Comparison of ENCODE assay signal across 13 cellular contexts in genomic region chr16:50275428-50276127, GRCh38. TPM values are rescaled to one million over a fixed set of nuclear protein-coding genes. Genes with fewer than 3 reads are reported as not detected.
DNase-seq lines count a peak whose midpoint lies in the region; ATAC-seq and TF ChIP-seq lines count a peak whose summit lies in the region.
"Had no signal": no experiment of that assay in that cellular context is flagged by ENCODE, and none has a peak within 500 bp of the region (broad histone marks: within the 10 kb centered on the region; RNA-seq: fewer than 3 reads in every experiment).

No MANE protein-coding gene starts in this region.

- no peak for TF ChIP-seq EP300 in upper lobe of left lung (IDR thresholded peaks at IDR 0.05)

- no peak for TF ChIP-seq POLR2A in upper lobe of left lung (IDR thresholded peaks at IDR 0.05)

- H3K27me3 Mint-ChIP-seq in immature natural killer cell (ENCODE audit: low read depth in 3 of 3): peaks cover 5 to 12% (median 7%) of the 10 kb centered on the region in 3 donors

- H3K4me1 Mint-ChIP-seq in immature natural killer cell: peaks cover 100% of the 10 kb centered on the region in 2 donors

- H3K36me3 ChIP-seq in heart right ventricle (no peaks in the 10 kb centered on the region), RWPE2 (ENCODE audit: low read depth) (no peaks in the 10 kb centered on the region), upper lobe of left lung (no peaks in the 10 kb centered on the region)
- H3K36me3 ChIP-seq: cardiac muscle cell had no signal

- WGBS in heart right ventricle, 2 donors: 83 to 84% methylated on average over 9 of the region's 9 CpGs
- 74 to 96% methylated on average over 4 to 7 of the region's 9 CpGs for WGBS in upper lobe of left lung, 2 donors

- no peak for DNase-seq in heart right ventricle
- no peak for DNase-seq in left cardiac atrium
- DNase-seq in RWPE2 (ENCODE audit: low spot score): peak; percentile 42
- no peak for DNase-seq in immature natural killer cell
- no peak for DNase-seq in upper lobe of left lung
- DNase-seq in NCI-H146 (lab: John Stamatoyannopoulos, UW): no peak
- DNase-seq: AML-193, HFFc6, MV-4-11, NCI-H526 had no signal

- H3K9me3 Mint-ChIP-seq in immature natural killer cell: no peaks in the 10 kb centered on the region

- peaks cover 0 to 6% (median 0%) of the 10 kb centered on the region in 11 donors for H3K9me3 ChIP-seq in heart right ventricle
- H3K9me3 ChIP-seq in RWPE2 (ENCODE audit: severe bottlenecking): no peaks in the 10 kb centered on the region
- H3K9me3 ChIP-seq in upper lobe of left lung: no peaks in the 10 kb centered on the region

- intact Hi-C loops in heart right ventricle (cut with DNase I) (no loop called here), left cardiac atrium (cut with DNase I) (no loop called here)

- no peak for ATAC-seq in heart right ventricle
- no peak for ATAC-seq in left cardiac atrium
- ATAC-seq in RWPE2 (ENCODE audit: low read depth): no peak
- ATAC-seq in upper lobe of left lung (ENCODE audit: low FRiP score in 2 of 2): no peak
- ATAC-seq in GM18861 (IDR thresholded peaks at IDR 0.05; ENCODE audit: unreplicated experiment): no peak
- no peak for ATAC-seq in GM19397 (IDR thresholded peaks at IDR 0.05; ENCODE audit: unreplicated experiment)

- peaks cover 4 to 13% (median 7%) of the 10 kb centered on the region in 3 donors for H3K36me3 Mint-ChIP-seq in immature natural killer cell

- H3K27ac ChIP-seq in heart right ventricle: peak overlapping the region in 3 of 10 donors; percentile 2 to 93 (median 61)
- H3K27ac ChIP-seq in RWPE2 (ENCODE audit: poor library complexity, severe bottlenecking): no peak overlapping the region
- H3K27ac ChIP-seq in upper lobe of left lung: peak overlapping the region; percentile 79 to 91 (median 83)
- H3K27ac ChIP-seq: cardiac muscle cell had no signal

- no peaks in the 10 kb centered on the region for H3K27me3 ChIP-seq in heart right ventricle
- no peaks in the 10 kb centered on the region for H3K27me3 ChIP-seq in RWPE2 (ENCODE audit: insufficient read depth, poor library complexity, severe bottlenecking)
- H3K27me3 ChIP-seq in upper lobe of left lung: no peaks in the 10 kb centered on the region
- H3K27me3 ChIP-seq: cardiac muscle cell had no signal

- peak overlapping the region; percentile 92 to 99 (median 98) for H3K27ac Mint-ChIP-seq in immature natural killer cell
- H3K27ac Mint-ChIP-seq: HFFc6 had no signal

- TF ChIP-seq CTCF in heart right ventricle (IDR thresholded peaks at IDR 0.05): no peak
- no peak for TF ChIP-seq CTCF in RWPE2 (IDR thresholded peaks at IDR 0.05; ENCODE audit: poor library complexity, severe bottlenecking)
- TF ChIP-seq CTCF in upper lobe of left lung (IDR thresholded peaks at IDR 0.05): no peak

- peak overlapping the region; percentile 87 to 93 (median 89) for H3K4me3 Mint-ChIP-seq in immature natural killer cell
- H3K4me3 Mint-ChIP-seq: HFFc6 had no signal

- peak overlapping the region in 7 of 10 donors; percentile 4 to 55 (median 32) for H3K4me3 ChIP-seq in heart right ventricle
- no peak overlapping the region for H3K4me3 ChIP-seq in RWPE2 (ENCODE audit: severe bottlenecking)
- H3K4me3 ChIP-seq in upper lobe of left lung: peak overlapping the region in 1 of 4 donors; percentile 48
- H3K4me3 ChIP-seq: cardiac muscle cell had no signal

- H3K4me1 ChIP-seq in heart right ventricle: peaks cover 0 to 90% (median 0%) of the 10 kb centered on the region in 9 donors
- H3K4me1 ChIP-seq in RWPE2 (ENCODE audit: insufficient read depth, poor library complexity, severe bottlenecking): no peaks in the 10 kb centered on the region
- peaks cover 0 to 74% (median 51%) of the 10 kb centered on the region in 4 donors for H3K4me1 ChIP-seq in upper lobe of left lung

RNA-seq across cellular contexts. Expression of gene ADCY7, which starts 9.2 kb away (rescaled TPM):
- total RNA-seq in heart right ventricle (10 to 100 TPM in 2 of 10 donors, 1 to 10 TPM in 8; 2.2 to 25.5 (median 4.7) TPM), left cardiac atrium (10 to 100 TPM; 14.3 to 23.7 TPM), upper lobe of left lung (100 to 1,000 TPM in 3 of 6 donors, 10 to 100 TPM in 3; 46.9 to 177 (median 101) TPM)
- polyA plus RNA-seq in heart right ventricle (1 to 10 TPM; 2.4 to 5.0 TPM), immature natural killer cell (100 to 1,000 TPM in 2 of 3 donors, 10 to 100 TPM in 1; 97.6 to 209 (median 108) TPM)
